8 cellular contexts compared by ENCODE assay signal in the genomic region with DNA sequence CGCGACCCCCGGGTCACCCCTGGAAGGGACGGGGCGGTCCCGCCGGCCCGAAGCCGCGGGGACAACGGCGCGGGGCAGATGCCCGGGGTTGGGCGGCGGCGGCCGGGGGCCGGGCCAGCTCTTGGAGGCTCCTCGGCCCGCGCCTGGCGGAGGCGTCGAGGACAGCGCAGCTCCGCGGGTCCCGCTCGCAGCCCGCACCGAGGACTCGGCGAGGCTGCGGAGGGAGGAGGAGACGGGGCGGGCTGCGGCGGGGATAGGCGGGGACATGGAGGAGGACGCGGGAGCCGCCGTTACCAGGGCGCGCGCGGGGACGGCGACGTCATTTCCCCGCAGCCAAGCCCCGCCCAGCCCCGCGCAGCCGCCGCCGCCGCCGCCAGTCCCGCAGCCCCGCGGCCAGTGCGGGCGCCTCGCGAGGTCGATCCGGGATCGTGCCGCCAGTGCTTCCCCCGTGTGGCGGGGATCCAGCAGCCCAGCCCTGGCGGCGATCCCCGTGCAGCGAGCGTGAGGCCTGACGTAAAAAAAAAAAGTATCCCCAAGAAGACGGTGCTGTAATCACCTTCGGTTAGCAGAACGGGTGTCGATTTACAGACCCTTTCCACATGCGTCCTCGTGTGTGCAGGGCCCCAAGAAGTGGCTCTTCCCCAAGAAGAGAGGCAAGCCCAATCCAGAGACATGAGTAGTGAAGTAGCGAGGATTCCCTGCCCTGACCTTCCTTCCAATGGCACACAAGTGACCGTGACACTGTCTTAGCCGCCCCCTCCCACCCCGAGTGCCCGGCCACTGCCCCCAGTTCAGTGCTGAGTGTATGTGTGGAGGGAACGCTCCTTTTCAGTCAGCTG. TPM values are rescaled to one million over a fixed set of nuclear protein-coding genes. Genes with fewer than 3 reads are reported as not detected.
DNase-seq lines count a peak whose midpoint lies in the region; TF ChIP-seq lines count a peak whose summit lies in the region.

FAM184A (minus strand) TSS at position 216 of the 839 bp plus-strand sequence. CDS start 365 bp downstream, outside the sequence.

- in situ Hi-C loops in HAP-1 (cut with MboI; ENCODE audit: low sequenced_read_pairs), result no loop called here

- intact Hi-C loops in adrenal gland (cut with DNase I) (no loop called here), left ventricle myocardium inferior (cut with micrococcal nuclease) (no loop called here)

- H3K9me3 Mint-ChIP-seq in progenitor cell of endocrine pancreas (ENCODE audit: low read depth), result peaks cover 8% of the 10 kb centered on the region

- H3K27ac ChIP-seq in adrenal gland, result peak within 1 kb of the TSS in 3 of 5 donors; percentile 58 to 75 (median 68)
- peak within 1 kb of the TSS; percentile 72 for H3K27ac ChIP-seq in left ventricle myocardium inferior (replicated peaks)

- H3K27me3 ChIP-seq in HAP-1 (ENCODE audit: low read depth) (no peaks in the 10 kb centered on the region), MG63 (peaks cover 12% of the 10 kb centered on the region; the same call in 1 of the 2 replicates), adrenal gland (no peaks in the 10 kb centered on the region), left ventricle myocardium inferior (ENCODE audit: low read depth) (no peaks in the 10 kb centered on the region)

- peak; percentile 82 for DNase-seq in GM03348 (ENCODE audit: low spot score)
- peak; percentile 59 to 83 for DNase-seq in HAP-1 (ENCODE audit: low spot score in 2 of 2)
- peak; percentile 65 for DNase-seq in MG63
- peak; percentile 61 for DNase-seq in SW480 (ENCODE audit: low spot score)
- DNase-seq in adrenal gland, result peak; percentile 45 to 73 (median 68)
- peak; percentile 69 for DNase-seq in left ventricle myocardium inferior
- peak; percentile 77 for DNase-seq in progenitor cell of endocrine pancreas (ENCODE audit: low spot score, unreplicated experiment)
- peak; percentile 50 for DNase-seq in ureter (ENCODE audit: low spot score)

- peak within 1 kb of the TSS; percentile 97 for H3K27ac Mint-ChIP-seq in progenitor cell of endocrine pancreas

- H3K4me3 ChIP-seq in HAP-1, result peak within 1 kb of the TSS; percentile 53
- peak within 1 kb of the TSS; percentile 42 for H3K4me3 ChIP-seq in MG63
- peak within 1 kb of the TSS in 3 of 4 donors; percentile 32 to 85 (median 71) for H3K4me3 ChIP-seq in adrenal gland
- peak within 1 kb of the TSS; percentile 84 for H3K4me3 ChIP-seq in left ventricle myocardium inferior

- peak in 1 of 2 donors; percentile 47 for TF ChIP-seq POLR2A in adrenal gland (IDR thresholded peaks at IDR 0.05)

- H3K27me3 Mint-ChIP-seq in progenitor cell of endocrine pancreas, result peaks cover 2% of the 10 kb centered on the region

- H3K36me3 ChIP-seq in HAP-1 (replicated peaks) (no peaks in the 10 kb centered on the region), MG63 (no peaks in the 10 kb centered on the region), adrenal gland (replicated peaks in 1 of 2) (no peaks in the 10 kb centered on the region), left ventricle myocardium inferior (no peaks in the 10 kb centered on the region)

- no peaks in the 10 kb centered on the region; the same call in 1 of the 2 replicates for H3K9me3 ChIP-seq in HAP-1
- peaks cover 2% of the 10 kb centered on the region; the same call in 1 of the 2 replicates for H3K9me3 ChIP-seq in MG63
- H3K9me3 ChIP-seq in adrenal gland (replicated peaks in 1 of 3), result peaks cover 0 to 4% (median 0%) of the 10 kb centered on the region in 3 donors
- H3K9me3 ChIP-seq in left ventricle myocardium inferior (replicated peaks), result peaks cover 13% of the 10 kb centered on the region

- WGBS in adrenal gland, 4 donors, result 0 to 1% (median 1%) methylated on average over 8 to 91 of the region's 91 CpGs

- H3K4me1 ChIP-seq in HAP-1, result peaks cover 19% of the 10 kb centered on the region
- peaks cover 0 to 13% of the 10 kb centered on the region in 2 donors for H3K4me1 ChIP-seq in adrenal gland (replicated peaks in 1 of 2)
- peaks cover 26% of the 10 kb centered on the region for H3K4me1 ChIP-seq in left ventricle myocardium inferior

- peak within 1 kb of the TSS; percentile 96 for H3K4me3 Mint-ChIP-seq in progenitor cell of endocrine pancreas (ENCODE audit: low read depth)

- peak in 5 of 6 experiments; percentile 22 to 33 (median 25) for TF ChIP-seq CTCF in adrenal gland (IDR thresholded peaks at IDR 0.05)
- peak; percentile 58 for TF ChIP-seq CTCF in left ventricle myocardium inferior (IDR thresholded peaks at IDR 0.05; ENCODE audit: borderline replicate concordance)
- TF ChIP-seq CTCF in progenitor cell of endocrine pancreas (IDR thresholded peaks at IDR 0.05; ENCODE audit: unreplicated experiment), result peak; percentile 72

- H3K36me3 Mint-ChIP-seq in progenitor cell of endocrine pancreas (ENCODE audit: insufficient read depth), result peaks cover 4% of the 10 kb centered on the region

- peaks cover 25% of the 10 kb centered on the region for H3K4me1 Mint-ChIP-seq in progenitor cell of endocrine pancreas (ENCODE audit: low read depth)

RNA-seq across cellular contexts. Expression of gene FAM184A, which starts in this region (rescaled TPM):
- 0.13 TPM in 1 of 2 replicates, not detected in the other for total RNA-seq in MG63 (2014; rRNA removed; shearing (Covaris generic); ENCODE audit: low replicate concordance)
- total RNA-seq in adrenal gland, result 1 to 10 TPM in 7 of 8 donors, under 1 TPM in 1; 0.91 to 3.0 (median 2.0) TPM
- polyA plus RNA-seq in adrenal gland, result 1 to 10 TPM; 2.9 to 5.2 (median 3.1) TPM
- total RNA-seq in left ventricle myocardium inferior, result 0.93 TPM
- total RNA-seq in progenitor cell of endocrine pancreas, result 20.9 and 23.0 TPM in 2 replicates
- 2.3 TPM for total RNA-seq in ureter

Comparison
In these comparisons a context has a peak if more than half of its experiments do, and no peak if none do; other contexts are left out.
1. Peak in every context shown above with its lines: DNase-seq, H3K4me3 ChIP-seq and H3K27ac ChIP-seq.
2. Peak in DNase-seq and H3K4me3 ChIP-seq in MG63; RNA of the gene not detected or under 1 TPM.
3. Peak in DNase-seq, H3K4me3 ChIP-seq and H3K27ac ChIP-seq in left ventricle myocardium inferior; RNA of the gene not detected or under 1 TPM.